ENCODE assay signal across 27 cellular contexts in genomic region chr12:66584673-66585072, GRCh38.
A peak's percentile ranks its signal among the peaks of the same experiment; 100 is the strongest.
DNase-seq lines count a peak whose midpoint lies in the region; ATAC-seq and TF ChIP-seq lines count a peak whose summit lies in the region.
"Had no signal": no experiment of that assay in that cellular context is flagged by ENCODE, and none has a peak within 500 bp of the region (broad histone marks: within the 10 kb centered on the region; RNA-seq: fewer than 3 reads in every experiment).

No MANE protein-coding gene starts in this region.

- H3K27me3 ChIP-seq in GM23248 (replicated peaks; ENCODE audit: insufficient read depth) = no peaks in the 10 kb centered on the region
- H3K27me3 ChIP-seq: adrenal gland, heart left ventricle, MG63, spleen, tibial nerve had no signal

- H3K4me2 ChIP-seq in GM23248 (ENCODE audit: unreplicated experiment) = no peak overlapping the region
- H3K4me2 ChIP-seq: SK-N-SH had no signal

- H3K4me3 ChIP-seq in GM23248 (no peak overlapping the region), choroid plexus epithelial cell (ENCODE audit: low read depth, low read length) (no peak overlapping the region)
- H3K4me3 ChIP-seq: adrenal gland, heart left ventricle, MG63, spleen, tibial nerve had no signal

- H3K36me3 ChIP-seq in GM23248 (ENCODE audit: low read depth) = no peaks in the 10 kb centered on the region
- H3K36me3 ChIP-seq: adrenal gland, heart left ventricle, MG63, spleen, tibial nerve, WERI-Rb-1 had no signal

- WGBS in GM23248 (ENCODE audit: low coverage in 1 of 2, low lambda C conversion rate in 2 of 2, missing lambda C conversion rate in 2 of 2), 2 experiments = 93 to 94% methylated on average over 4 of the region's 4 CpGs

- TF ChIP-seq CTCF in choroid plexus epithelial cell (conservative IDR thresholded peaks at IDR 0.05; ENCODE audit: low read depth, low read length) = no peak

- H3F3A ChIP-seq in GM23248 (ENCODE audit: insufficient read depth) = no peaks in the 10 kb centered on the region

- no peaks in the 10 kb centered on the region for H3K79me2 ChIP-seq in GM23248 (ENCODE audit: insufficient read depth)

- H3K9me2 ChIP-seq in GM23248 (ENCODE audit: insufficient read depth) = no peaks in the 10 kb centered on the region
- H3K9me2 ChIP-seq: SK-N-SH had no signal

- no peak overlapping the region for H3K9ac ChIP-seq in GM23248
- H3K9ac ChIP-seq: SK-N-SH had no signal

- no peak overlapping the region for H3K27ac ChIP-seq in GM23248
- H3K27ac ChIP-seq: adrenal gland, heart left ventricle, HL-60, spleen, tibial nerve, WERI-Rb-1 had no signal

- no peaks in the 10 kb centered on the region for H4K20me1 ChIP-seq in GM23248 (ENCODE audit: insufficient read depth)

- no peaks in the 10 kb centered on the region for H3K4me1 ChIP-seq in GM23248 (ENCODE audit: insufficient read depth)
- H3K4me1 ChIP-seq: adrenal gland, heart left ventricle, spleen, tibial nerve had no signal

- in situ Hi-C loops in ACHN (cut with HindIII; ENCODE audit: low pct_ligation_motif_present, low pct_unique_long_range_greater_than_20kb, low sequenced_read_pairs) = no loop called here
- in situ Hi-C loops in GM23248 (cut with MboI) = no loop called here

- ATAC-seq in HG02759 (IDR thresholded peaks at IDR 0.05; ENCODE audit: unreplicated experiment) = no peak
- ATAC-seq: CD8-positive, alpha-beta T cell; heart left ventricle; natural killer cell had no signal

- H3K9me3 ChIP-seq in GM23248 (ENCODE audit: low read depth) = no peaks in the 10 kb centered on the region
- H3K9me3 ChIP-seq: adrenal gland, heart left ventricle, MG63, SK-N-SH had no signal

- H2AFZ ChIP-seq in GM23248 = no peak overlapping the region

- peak; percentile 18 for DNase-seq in ACHN
- DNase-seq in GM23248 = peak; percentile 1
- peak; percentile 35 for DNase-seq in RKO (ENCODE audit: low spot score)
- peak; percentile 56 for DNase-seq in choroid plexus epithelial cell (ENCODE audit: low read depth)
- no peak for DNase-seq in germinal center (ENCODE audit: low spot score)
- no peak for DNase-seq in activated T-cell treated with anti-CD3 and anti-CD28 coated beads, Interleukin-2, amount 50 U/mL, for 1 hour
- DNase-seq in HUDEP-2 (lab: John Stamatoyannopoulos, UW; ENCODE audit: unreplicated experiment in 76 of 76) = no peak
- DNase-seq: activated CD8-positive, alpha-beta memory T cell treated with anti-CD3 and anti-CD28 coated beads, Interleukin-2, amount 50 U/mL, for 48 hours; activated effector memory CD4-positive, alpha-beta T cell treated with Interleukin-2 at 50 U/mL for 16 hours; adrenal gland; caudate nucleus; CD8-positive, alpha-beta T cell; DMS153; heart left ventricle; MG63; midbrain; natural killer cell; NCI-H82; retina; SK-N-SH; spleen; stimulated activated CD4-positive, alpha-beta T cell treated with anti-CD3 and anti-CD28 coated beads, Interleukin-4, amount 100 ng/mL, for 24 hours; stimulated activated naive CD4-positive, alpha-beta T cell treated with Interleukin-2 at 50 U/mL for 16 hours; WERI-Rb-1 had no signal

Comparison
In these comparisons a context has a peak if more than half of its experiments do, and no peak if none do; other contexts are left out.
1. DNase-seq: peak in ACHN (single experiment), GM23248 (single experiment), RKO (single experiment) and choroid plexus epithelial cell (single experiment); none in germinal center (single experiment), activated T-cell treated with anti-CD3 and anti-CD28 coated beads, Interleukin-2, amount 50 U/mL, for 1 hour (single experiment) and HUDEP-2 (0 of 76).